17 cellular contexts compared by ENCODE assay signal in genomic region chr11:48049036-48049435, GRCh38.
DNase-seq lines count a peak whose midpoint lies in the region; ATAC-seq and TF ChIP-seq lines count a peak whose summit lies in the region.
"Had no signal": no experiment of that assay in that cellular context is flagged by ENCODE, and none has a peak within 500 bp of the region (broad histone marks: within the 10 kb centered on the region; RNA-seq: fewer than 3 reads in every experiment).

No MANE protein-coding gene starts in this region.

- H3K36me3 ChIP-seq in tibial nerve (no peaks in the 10 kb centered on the region), gastroesophageal sphincter (no peaks in the 10 kb centered on the region)

- no peak for TF ChIP-seq EP300 in tibial nerve (IDR thresholded peaks at IDR 0.05)
- no peak for TF ChIP-seq EP300 in gastroesophageal sphincter (IDR thresholded peaks at IDR 0.05)

- no peak overlapping the region for H3K4me3 Mint-ChIP-seq in activated naive CD8-positive, alpha-beta T cell treated with anti-CD3 and anti-CD28 coated beads for 36 hours
- no peak overlapping the region for H3K4me3 Mint-ChIP-seq in activated naive CD8-positive, alpha-beta T cell treated with anti-CD3 and anti-CD28 coated beads, Interleukin-2, amount 50 U/mL, for 24 hours
- H3K4me3 Mint-ChIP-seq in T-helper 17 cell: no peak overlapping the region

- H3K27me3 ChIP-seq in tibial nerve: no peaks in the 10 kb centered on the region
- no peaks in the 10 kb centered on the region for H3K27me3 ChIP-seq in gastroesophageal sphincter

- peaks cover 48% of the 10 kb centered on the region for H3K4me1 Mint-ChIP-seq in activated naive CD8-positive, alpha-beta T cell treated with anti-CD3 and anti-CD28 coated beads for 36 hours
- peaks cover 81% of the 10 kb centered on the region for H3K4me1 Mint-ChIP-seq in activated naive CD8-positive, alpha-beta T cell treated with anti-CD3 and anti-CD28 coated beads, Interleukin-2, amount 50 U/mL, for 24 hours
- H3K4me1 Mint-ChIP-seq in T-helper 17 cell: peaks cover 34% of the 10 kb centered on the region

- TF ChIP-seq POLR2A in tibial nerve (IDR thresholded peaks at IDR 0.05): no peak
- TF ChIP-seq POLR2A in gastroesophageal sphincter (IDR thresholded peaks at IDR 0.05): no peak

- peaks cover 6% of the 10 kb centered on the region for H3K36me3 Mint-ChIP-seq in activated naive CD8-positive, alpha-beta T cell treated with anti-CD3 and anti-CD28 coated beads for 36 hours
- peaks cover 2% of the 10 kb centered on the region for H3K36me3 Mint-ChIP-seq in activated naive CD8-positive, alpha-beta T cell treated with anti-CD3 and anti-CD28 coated beads, Interleukin-2, amount 50 U/mL, for 24 hours (ENCODE audit: low read depth)
- H3K36me3 Mint-ChIP-seq in T-helper 17 cell (ENCODE audit: low read depth): no peaks in the 10 kb centered on the region

- peaks cover 0 to 79% (median 56%) of the 10 kb centered on the region in 4 donors for H3K4me1 ChIP-seq in tibial nerve
- peaks cover 0 to 28% (median 0%) of the 10 kb centered on the region in 3 donors for H3K4me1 ChIP-seq in gastroesophageal sphincter

- H3K27ac ChIP-seq in tibial nerve (peak overlapping the region; percentile 5 to 80 (median 46)), gastroesophageal sphincter (no peak overlapping the region)

- no peak for DNase-seq in activated naive CD8-positive, alpha-beta T cell treated with anti-CD3 and anti-CD28 coated beads for 36 hours
- no peak for DNase-seq in activated naive CD8-positive, alpha-beta T cell treated with anti-CD3 and anti-CD28 coated beads, Interleukin-2, amount 50 U/mL, for 24 hours
- DNase-seq in T-helper 17 cell: no peak
- peak; percentile 57 for DNase-seq in mesenteric fat pad (ENCODE audit: low spot score)
- no peak for DNase-seq in tibial nerve (ENCODE audit: low spot score in 2 of 2)
- no peak for DNase-seq in NOMO-1 (lab: John Stamatoyannopoulos, UW; ENCODE audit: unreplicated experiment in 2 of 2)
- DNase-seq in medulla oblongata (ENCODE audit: extremely low spot score): no peak
- DNase-seq: activated CD4-positive, alpha-beta T cell treated with anti-CD3 and anti-CD28 coated beads for 1 hour; activated T-cell treated with anti-CD3 and anti-CD28 coated beads, Interleukin-2, amount 50 U/mL, for 1 hour; Calu3; HCEC 1CT; mesendoderm; NCI-H2107; RPMI8226; stimulated activated CD4-positive, alpha-beta T cell treated with anti-CD3 and anti-CD28 coated beads, Interleukin-4, amount 100 ng/mL, for 1 hour had no signal

- no peaks in the 10 kb centered on the region for H3K27me3 Mint-ChIP-seq in activated naive CD8-positive, alpha-beta T cell treated with anti-CD3 and anti-CD28 coated beads for 36 hours
- H3K27me3 Mint-ChIP-seq in activated naive CD8-positive, alpha-beta T cell treated with anti-CD3 and anti-CD28 coated beads, Interleukin-2, amount 50 U/mL, for 24 hours: no peaks in the 10 kb centered on the region
- no peaks in the 10 kb centered on the region for H3K27me3 Mint-ChIP-seq in T-helper 17 cell

- H3K4me3 ChIP-seq in tibial nerve (no peak overlapping the region), gastroesophageal sphincter (no peak overlapping the region)

- no peaks in the 10 kb centered on the region for H3K9me3 Mint-ChIP-seq in activated naive CD8-positive, alpha-beta T cell treated with anti-CD3 and anti-CD28 coated beads for 36 hours
- no peaks in the 10 kb centered on the region for H3K9me3 Mint-ChIP-seq in activated naive CD8-positive, alpha-beta T cell treated with anti-CD3 and anti-CD28 coated beads, Interleukin-2, amount 50 U/mL, for 24 hours

- ATAC-seq in activated naive CD8-positive, alpha-beta T cell treated with anti-CD3 and anti-CD28 coated beads, Interleukin-2, amount 50 U/mL, for 24 hours: no peak
- ATAC-seq in T-helper 17 cell (no peak), gastroesophageal sphincter (no peak)
- ATAC-seq: sciatic nerve had no signal

- H3K9me3 ChIP-seq in T-helper 17 cell (ENCODE audit: control insufficient read depth, low read length, poor library complexity, severe bottlenecking) (no peaks in the 10 kb centered on the region), tibial nerve (no peaks in the 10 kb centered on the region), gastroesophageal sphincter (no peaks in the 10 kb centered on the region)

- 47 to 64% methylated on average over 6 of the region's 6 CpGs for WGBS in tibial nerve, 2 donors
- no CpG with 5 or more reads among the region's 6 CpGs for WGBS in gastroesophageal sphincter (ENCODE audit: low coverage in 1 of 2), 2 donors

- peak overlapping the region; percentile 12 for H3K27ac Mint-ChIP-seq in activated naive CD8-positive, alpha-beta T cell treated with anti-CD3 and anti-CD28 coated beads for 36 hours
- no peak overlapping the region for H3K27ac Mint-ChIP-seq in activated naive CD8-positive, alpha-beta T cell treated with anti-CD3 and anti-CD28 coated beads, Interleukin-2, amount 50 U/mL, for 24 hours
- H3K27ac Mint-ChIP-seq in T-helper 17 cell: peak overlapping the region; percentile 78

- TF ChIP-seq CTCF in tibial nerve (IDR thresholded peaks at IDR 0.05) (no peak), gastroesophageal sphincter (IDR thresholded peaks at IDR 0.05) (no peak)

Comparison
In these comparisons a context has a peak if more than half of its experiments do, and no peak if none do; other contexts are left out.
1. H3K27ac ChIP-seq: peak in tibial nerve (4 of 4); none in gastroesophageal sphincter (0 of 4).